In genomic region chr16:27169511-27170071, GRCh38 we compare ENCODE assay signal across 8 cellular contexts. TPM values are rescaled to one million over a fixed set of nuclear protein-coding genes. Genes with fewer than 3 reads are reported as not detected.
DNase-seq lines count a peak whose midpoint lies in the region; ATAC-seq and TF ChIP-seq lines count a peak whose summit lies in the region.

No MANE protein-coding gene starts in this region.

- H3K9me3 ChIP-seq in AG04450 (ENCODE audit: control insufficient read depth, insufficient read depth, low read length) = no peaks in the 10 kb centered on the region; the same call in 1 of the 2 replicates
- H3K9me3 ChIP-seq in HCT116 (ENCODE audit: control insufficient read depth in 1 of 2, insufficient read depth in 1 of 2, low read depth in 1 of 2, low read length in 2 of 2) = peaks cover 0 to 7% of the 10 kb centered on the region in 2 experiments; a peak in 2 of 4 replicates

- peaks cover 4 to 8% of the 10 kb centered on the region in 2 donors for H3K9me3 Mint-ChIP-seq in activated T-cell treated with anti-CD3 and anti-CD28 coated beads, Interleukin-2, amount 50 U/mL, for 72 hours

- H3K36me3 Mint-ChIP-seq in activated T-cell treated with anti-CD3 and anti-CD28 coated beads, Interleukin-2, amount 50 U/mL, for 72 hours (ENCODE audit: insufficient read depth in 2 of 2) = peaks cover 9 to 14% of the 10 kb centered on the region in 2 donors

- no peaks in the 10 kb centered on the region for H3K36me3 ChIP-seq in HCT116 (ENCODE audit: control insufficient read depth in 1 of 2, insufficient read depth in 2 of 2, low read length in 2 of 2)

- intact Hi-C loops in HCT116 (cut with micrococcal nuclease) = no loop called here

- DNase-seq in AG04450 (ENCODE audit: low read depth, low spot score) (peak; percentile 53), HCT116 (ENCODE audit: low read depth, low spot score) (no peak), RKO (ENCODE audit: low spot score) (peak; percentile 78), iris pigment epithelial cell (ENCODE audit: low read depth) (peak; percentile 92), HuH-7.5 (ENCODE audit: low spot score) (no peak)
- DNase-seq in activated T-cell treated with anti-CD3 and anti-CD28 coated beads, Interleukin-2, amount 50 U/mL, for 72 hours = peak; percentile 82 to 88
- DNase-seq in stimulated activated CD8-positive, alpha-beta memory T cell treated with anti-CD3 and anti-CD28 coated beads, Interleukin-7, amount 100 ng/mL, for 1 hour (ENCODE audit: low read depth in 2 of 2) = peak; percentile 44 to 51

- H3K27me3 ChIP-seq in AG04450 (ENCODE audit: control insufficient read depth, insufficient read depth, low read length) (no peaks in the 10 kb centered on the region), HCT116 (ENCODE audit: insufficient read depth, low read length) (no peaks in the 10 kb centered on the region)

- H2AFZ ChIP-seq in HCT116 (ENCODE audit: low read depth, low read length, poor library complexity, severe bottlenecking) = no peak overlapping the region

- H3K4me3 ChIP-seq in AG04450 (ENCODE audit: low read depth, low read length) (no peak overlapping the region), HCT116 (replicated peaks in 1 of 2; ENCODE audit: low read depth in 1 of 2, low read length in 2 of 2) (no peak overlapping the region)

- H3K9me2 ChIP-seq in HCT116 (ENCODE audit: insufficient read depth) = no peaks in the 10 kb centered on the region

- H3K9ac ChIP-seq in HCT116 (ENCODE audit: low read length) = no peak overlapping the region

- BruUV-seq in HCT116 (replicated peaks; lab: Mats Ljungman, UMichigan) = no TSS peak

- no peak overlapping the region for H3K27ac ChIP-seq in AG04450 (ENCODE audit: low read depth, low read length)
- no peak overlapping the region for H3K27ac ChIP-seq in HCT116 (ENCODE audit: low read depth, low read length)

- peaks cover 1 to 8% of the 10 kb centered on the region in 2 experiments; a peak in 2 of 4 replicates for H3K4me1 ChIP-seq in HCT116 (ENCODE audit: control insufficient read depth in 1 of 2, insufficient read depth in 2 of 2, low read length in 2 of 2)

- H3K79me2 ChIP-seq in HCT116 (ENCODE audit: insufficient read depth, low read length) = no peaks in the 10 kb centered on the region

- TF ChIP-seq CTCF in AG04450 (IDR thresholded peaks at IDR 0.05; ENCODE audit: low read depth, low read length) = peak; percentile 33
- TF ChIP-seq CTCF in HCT116 (IDR thresholded peaks at IDR 0.05 in 2 of 3, conservative IDR thresholded peaks at IDR 0.05 in 1 of 3; ENCODE audit: borderline replicate concordance in 1 of 3, insufficient read depth in 1 of 3, low read depth in 2 of 3, low read length in 2 of 3) = 0 out of 6 replicates have a peak, but pooled peaks of 2 of the 3 experiments have one; percentile 20 to 22

- POLR2A ChIA-PET in AG04450 (lab: Yijun Ruan, JAX) = interaction anchor here (0.5 to 0.9 kb wide), 2 partner anchors 12 to 198 kb away, joined by 3 read pairs; no protein-coding TSS in a partner anchor
- POLR2A ChIA-PET in HCT116 (lab: Charles Lee) = interaction anchor here (1.3 kb wide), 1 partner anchor 34 kb away, joined by 3 read pairs; the partner anchor contains the start of gene KDM8

- peak overlapping the region; percentile 84 for H3K27ac Mint-ChIP-seq in activated T-cell treated with anti-CD3 and anti-CD28 coated beads, Interleukin-2, amount 50 U/mL, for 72 hours

- no peak for TF ChIP-seq POLR2A in HCT116 (IDR thresholded peaks at IDR 0.05; ENCODE audit: borderline replicate concordance, extremely low read depth, insufficient read depth, insufficient read length)

- H3K4me1 Mint-ChIP-seq in activated T-cell treated with anti-CD3 and anti-CD28 coated beads, Interleukin-2, amount 50 U/mL, for 72 hours (ENCODE audit: low read depth) = peaks cover 74% of the 10 kb centered on the region

- peak overlapping the region; percentile 53 to 55 for H3K4me3 Mint-ChIP-seq in activated T-cell treated with anti-CD3 and anti-CD28 coated beads, Interleukin-2, amount 50 U/mL, for 72 hours

- no peaks in the 10 kb centered on the region for H3K27me3 Mint-ChIP-seq in activated T-cell treated with anti-CD3 and anti-CD28 coated beads, Interleukin-2, amount 50 U/mL, for 72 hours (ENCODE audit: low read depth)

- H4K20me1 ChIP-seq in HCT116 (ENCODE audit: insufficient read depth) = no peaks in the 10 kb centered on the region

- ATAC-seq in HCT116 (peak; percentile 87), GM21717 (IDR thresholded peaks at IDR 0.05; ENCODE audit: unreplicated experiment) (no peak)
- peak; percentile 96 to 97 for ATAC-seq in activated T-cell treated with anti-CD3 and anti-CD28 coated beads, Interleukin-2, amount 50 U/mL, for 72 hours (replicated peaks in 1 of 2)

- no peak overlapping the region for H3K4me2 ChIP-seq in HCT116 (ENCODE audit: low read length)

- CTCF ChIA-PET in AG04450 (lab: Charles Lee) = interaction anchor here (0.6 to 4.3 kb wide), 8 partner anchors 9 to 1328 kb away, joined by 3 to 27 read pairs (median 4); no protein-coding TSS in a partner anchor
- CTCF ChIA-PET in HCT116 (lab: Charles Lee) = interaction anchor here (1.1 kb wide), 1 partner anchor 8 kb away, joined by 4 read pairs; no protein-coding TSS in a partner anchor

- RAD21 ChIA-PET in HCT116 (lab: Charles Lee; ENCODE audit: low non-redundant PET in 1 of 2, low total read pairs in 2 of 2, uncharacterized antibody in 2 of 2, unreplicated experiment in 2 of 2) = no interaction called here

- TF ChIP-seq RAD21 in HCT116 (IDR thresholded peaks at IDR 0.05; ENCODE audit: low read depth) = peak; percentile 23; the same call in 1 of the 2 replicates

TF ChIP-seq in HCT116, 20 proteins besides CTCF, POLR2A, EP300 and RAD21 (continues in another document):
- TF ChIP-seq ZNF274 (IDR thresholded peaks at IDR 0.05; ENCODE audit: low read depth, low read length) = no peak
- TF ChIP-seq TCF7L2 (IDR thresholded peaks at IDR 0.05; ENCODE audit: borderline replicate concordance, extremely low read depth, insufficient read depth, insufficient read length) = no peak
- TF ChIP-seq REST (IDR thresholded peaks at IDR 0.05; ENCODE audit: low read depth) = no peak
- no peak for TF ChIP-seq CBX3 (IDR thresholded peaks at IDR 0.05; ENCODE audit: low read depth)
- TF ChIP-seq ZFX (IDR thresholded peaks at IDR 0.05) = no peak
- TF ChIP-seq ATF3 (IDR thresholded peaks at IDR 0.05) = no peak
- no peak for TF ChIP-seq EZH2 (IDR thresholded peaks at IDR 0.05)
- no peak for TF ChIP-seq EGR1 (IDR thresholded peaks at IDR 0.05; ENCODE audit: low read depth)
- TF ChIP-seq POLR2AphosphoS5 (IDR thresholded peaks at IDR 0.05; ENCODE audit: low read depth, low read length) = no peak
- no peak for TF ChIP-seq SRF (IDR thresholded peaks at IDR 0.05; ENCODE audit: low read depth)
- no peak for TF ChIP-seq MAX (IDR thresholded peaks at IDR 0.05)
- no peak for TF ChIP-seq SP1 (IDR thresholded peaks at IDR 0.05; ENCODE audit: low read depth)
- no peak for TF ChIP-seq YY1 (IDR thresholded peaks at IDR 0.05; ENCODE audit: extremely low read depth, insufficient replicate concordance, low read depth, low read length)
- no peak for TF ChIP-seq ELF1 (IDR thresholded peaks at IDR 0.05; ENCODE audit: borderline replicate concordance, low read depth)
- no peak for TF ChIP-seq CEBPB (IDR thresholded peaks at IDR 0.05; ENCODE audit: low read depth)
- no peak for TF ChIP-seq FOSL1 (IDR thresholded peaks at IDR 0.05; ENCODE audit: low read depth)
- TF ChIP-seq SIN3A (IDR thresholded peaks at IDR 0.05; ENCODE audit: low read depth) = no peak
- no peak for TF ChIP-seq JUND (IDR thresholded peaks at IDR 0.05)

RNA-seq across cellular contexts. Expression of gene KDM8, which starts 33.7 kb away (rescaled TPM):
- polyA plus RNA-seq in AG04450 (2011; rRNA removed) = 2.5 and 2.8 TPM in 2 replicates
- 4.2 and 5.4 TPM in 2 replicates for polyA minus RNA-seq in AG04450 (2011; rRNA and poly(A)+ RNA removed)
- total RNA-seq in HCT116 (2021; ENCODE audit: unreplicated experiment) = 5.3 TPM
- polyA plus RNA-seq in HCT116 (2012) = 1.4 and 2.1 TPM in 2 replicates
- total RNA-seq in activated T-cell treated with anti-CD3 and anti-CD28 coated beads, Interleukin-2, amount 50 U/mL, for 72 hours = 10 to 100 TPM; 12.8 to 16.2 TPM

Comparison
In these comparisons a context has a peak if more than half of its experiments do, and no peak if none do; other contexts are left out.
1. DNase-seq: peak in AG04450 (single experiment), RKO (single experiment), activated T-cell treated with anti-CD3 and anti-CD28 coated beads, Interleukin-2, amount 50 U/mL, for 72 hours (2 of 2), iris pigment epithelial cell (single experiment) and stimulated activated CD8-positive, alpha-beta memory T cell treated with anti-CD3 and anti-CD28 coated beads, Interleukin-7, amount 100 ng/mL, for 1 hour (2 of 2); none in HCT116 (single experiment) and HuH-7.5 (single experiment).